ENCODE assay signal across 8 cellular contexts in genomic region chr5:62284946-62285891, GRCh38. TPM values are rescaled to one million over a fixed set of nuclear protein-coding genes. Genes with fewer than 3 reads are reported as not detected.
DNase-seq lines count a peak whose midpoint lies in the region; ATAC-seq and TF ChIP-seq lines count a peak whose summit lies in the region.

No MANE protein-coding gene starts in this region.

- H3K27ac ChIP-seq in uterus: no peak overlapping the region
- no peak overlapping the region for H3K27ac ChIP-seq in spleen

- no peak for TF ChIP-seq POLR2A in uterus (IDR thresholded peaks at IDR 0.05)
- no peak for TF ChIP-seq POLR2A in spleen (IDR thresholded peaks at IDR 0.05)

- intact Hi-C loops in uterus (cut with DNase I; ENCODE audit: low total_unique reads) (no loop called here), spleen (cut with DNase I; ENCODE audit: low total_unique reads) (no loop called here)

- TF ChIP-seq CTCF in uterus (IDR thresholded peaks at IDR 0.05): no peak
- TF ChIP-seq CTCF in spleen (IDR thresholded peaks at IDR 0.05 in 8 of 11, conservative IDR thresholded peaks at IDR 0.05 in 3 of 11): no peak

- no peaks in the 10 kb centered on the region for H3K27me3 ChIP-seq in uterus
- H3K27me3 ChIP-seq in spleen (replicated peaks in 1 of 7): no peaks in the 10 kb centered on the region

- DNase-seq in activated T-cell treated with anti-CD3 and anti-CD28 coated beads for 48 hours (ENCODE audit: low read depth) (peak; percentile 74), SIG-M5 treated with dmso at 0.1 percent for 504 hours (lab: John Stamatoyannopoulos, UW; ENCODE audit: unreplicated experiment) (no peak), uterus (no peak), spleen (no peak), COLO668 (lab: John Stamatoyannopoulos, UW; ENCODE audit: unreplicated experiment) (no peak)
- DNase-seq in stimulated activated CD8-positive, alpha-beta memory T cell treated with anti-CD3 and anti-CD28 coated beads, Interleukin-15, amount 100 ng/mL, for 48 hours (ENCODE audit: low read depth in 2 of 2): peak; percentile 72 to 75

- no peak overlapping the region for H3K4me3 ChIP-seq in uterus
- H3K4me3 ChIP-seq in spleen: no peak overlapping the region

- ATAC-seq in GM19372 (IDR thresholded peaks at IDR 0.05; ENCODE audit: low read depth, unreplicated experiment) (peak; percentile 63), HG03064 (IDR thresholded peaks at IDR 0.05; ENCODE audit: low read depth, unreplicated experiment) (peak; percentile 70)

- H3K4me1 ChIP-seq in uterus (no peaks in the 10 kb centered on the region), spleen (no peaks in the 10 kb centered on the region)

- 67 to 80% (median 70%) methylated on average over 6 of the region's 6 CpGs for WGBS in spleen, 5 donors

- H3K9me3 ChIP-seq in uterus: no peaks in the 10 kb centered on the region
- no peaks in the 10 kb centered on the region for H3K9me3 ChIP-seq in spleen

- H3K36me3 ChIP-seq in uterus (no peaks in the 10 kb centered on the region), spleen (no peaks in the 10 kb centered on the region)

RNA-seq across cellular contexts. Expression of gene KIF2A, which starts 20.8 kb away (rescaled TPM):
- total RNA-seq in uterus: 100 to 1,000 TPM in 1 of 4 donors, 10 to 100 TPM in 3; 32.8 to 116 (median 39.4) TPM
- total RNA-seq in spleen: 10 to 100 TPM; 40.9 to 66.7 (median 48.0) TPM
- polyA plus RNA-seq in spleen: 1 to 10 TPM; 4.3 to 7.0 (median 4.5) TPM

Comparison
In these comparisons a context has a peak if more than half of its experiments do, and no peak if none do; other contexts are left out.
1. DNase-seq: peak in activated T-cell treated with anti-CD3 and anti-CD28 coated beads for 48 hours (single experiment) and stimulated activated CD8-positive, alpha-beta memory T cell treated with anti-CD3 and anti-CD28 coated beads, Interleukin-15, amount 100 ng/mL, for 48 hours (2 of 2); none in SIG-M5 treated with dmso at 0.1 percent for 504 hours (single experiment), uterus (0 of 2), spleen (single experiment) and COLO668 (single experiment).